8 cellular contexts compared by ENCODE assay signal in the genomic region with DNA sequence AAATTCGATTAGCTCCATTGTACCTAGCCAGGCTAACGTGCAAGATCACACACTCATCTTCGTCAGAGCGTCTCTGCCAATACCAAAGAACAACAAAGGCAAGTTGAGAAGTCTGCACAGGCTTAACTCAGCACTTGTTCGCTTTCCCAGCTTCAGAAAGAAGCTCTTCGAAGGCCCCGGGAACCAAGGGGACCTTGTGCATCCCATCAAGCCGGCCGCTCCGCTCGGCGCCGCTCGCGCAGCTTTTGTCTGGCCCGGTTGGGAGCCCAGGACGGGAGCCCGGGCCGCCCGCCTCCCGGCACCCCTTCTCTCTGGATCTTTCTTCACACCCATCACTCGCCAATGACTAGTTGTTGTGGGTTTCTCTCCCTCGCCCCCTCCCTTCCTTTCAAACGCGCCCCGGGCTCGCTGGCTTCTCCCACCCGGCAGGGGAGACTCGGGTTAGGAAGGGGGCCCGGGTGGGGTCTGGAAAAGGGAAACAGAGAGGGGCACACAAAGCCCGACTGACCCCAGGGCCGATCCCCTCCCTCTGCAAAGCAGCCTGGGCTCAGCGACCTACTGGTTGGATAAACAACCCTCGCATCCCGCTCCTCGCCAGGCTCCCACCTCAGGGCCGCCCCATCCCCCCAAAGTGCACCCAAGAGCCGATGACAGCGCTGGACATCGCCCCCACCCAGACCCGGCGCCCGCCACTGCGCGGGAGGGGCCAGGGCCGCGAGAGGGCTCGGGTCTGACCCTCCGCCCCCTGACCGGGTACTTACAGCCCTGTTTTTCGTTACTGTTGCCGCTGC. TPM values are rescaled to one million over a fixed set of nuclear protein-coding genes. Genes with fewer than 3 reads are reported as not detected.
DNase-seq lines count a peak whose midpoint lies in the region; ATAC-seq and TF ChIP-seq lines count a peak whose summit lies in the region.

No MANE protein-coding gene starts in this region.

- DNase-seq in AG04450 (ENCODE audit: low read depth, low spot score) (no peak), PC-3 (peak; percentile 56), fibroblast of peridontal ligament (ENCODE audit: extremely low read depth) (peak; percentile 62)
- peak; percentile 9 to 31 for DNase-seq in activated T-helper 1 cell treated with anti-CD3 and anti-CD28 coated beads, Interleukin-2, amount 50 U/mL, for 16 hours (ENCODE audit: low read depth in 1 of 2, low spot score in 1 of 2)

- H3F3A ChIP-seq in PC-3 (ENCODE audit: low read length, unreplicated experiment), result no peaks in the 10 kb centered on the region

- TSS peak; percentile 59 for BruUV-seq in PC-3 (replicated peaks; lab: Mats Ljungman, UMichigan)

- POLR2A ChIA-PET in AG04450 (lab: Yijun Ruan, JAX), result interaction anchor here (0.5 to 3.5 kb wide), 14 partner anchors 10 to 177 kb away, joined by 3 to 79 read pairs (median 4); partner anchors contain the start of genes NIFK, RNU4ATAC and TSN
- POLR2A ChIA-PET in PC-3 (lab: Charles Lee; ENCODE audit: unreplicated experiment), result interaction anchor here (0.5 to 1.2 kb wide), 3 partner anchors 41 to 118 kb away, joined by 3 to 5 read pairs (median 4); partner anchors contain the start of gene RNU4ATAC

- H3K4me1 ChIP-seq in PC-3 (ENCODE audit: insufficient read depth, low read length) (peaks cover 21% of the 10 kb centered on the region), stomach smooth muscle (ENCODE audit: control insufficient read depth, insufficient read depth, low read length) (peaks cover 16% of the 10 kb centered on the region)

- H3K36me3 Mint-ChIP-seq in nephron (ENCODE audit: low read depth), result peaks cover 3% of the 10 kb centered on the region

- H3K9ac ChIP-seq in PC-3 (ENCODE audit: low read length) (peak overlapping the region; percentile 92), stomach smooth muscle (ENCODE audit: low read length in 2 of 2) (peak overlapping the region; percentile 98 to 100)

- H3K27me3 ChIP-seq in AG04450 (ENCODE audit: control insufficient read depth, insufficient read depth, low read length) (no peaks in the 10 kb centered on the region), PC-3 (ENCODE audit: low read length) (no peaks in the 10 kb centered on the region), stomach smooth muscle (ENCODE audit: control insufficient read depth in 1 of 2, insufficient read depth in 2 of 2, low read length in 2 of 2) (no peaks in the 10 kb centered on the region)

- peak overlapping the region; percentile 95 for H2AFZ ChIP-seq in PC-3 (ENCODE audit: low read length)

- peak overlapping the region; percentile 85 to 100 (median 99) for H3K27ac Mint-ChIP-seq in nephron

- peak overlapping the region; percentile 92 for H3K4me2 ChIP-seq in PC-3 (ENCODE audit: low read length)

- TF ChIP-seq CTCF in AG04450 (IDR thresholded peaks at IDR 0.05; ENCODE audit: low read depth, low read length) (no peak), PC-3 (conservative IDR thresholded peaks at IDR 0.05; ENCODE audit: low read depth, low read length) (no peak), nephron (IDR thresholded peaks at IDR 0.05; ENCODE audit: unreplicated experiment in 3 of 3) (no peak)

- H3K4me3 Mint-ChIP-seq in nephron, result peak overlapping the region; percentile 93 to 99 (median 96)

- H3K36me3 ChIP-seq in PC-3 (ENCODE audit: low read depth, low read length) (no peaks in the 10 kb centered on the region), stomach smooth muscle (ENCODE audit: control insufficient read depth in 2 of 2, insufficient read depth in 2 of 2, low read length in 2 of 2) (no peaks in the 10 kb centered on the region)

- H3K4me3 ChIP-seq in AG04450 (ENCODE audit: low read depth, low read length) (peak overlapping the region; percentile 65), PC-3 (ENCODE audit: low read length) (peak overlapping the region; percentile 87), stomach smooth muscle (ENCODE audit: low read length in 2 of 2) (peak overlapping the region; percentile 82 to 92)

- CTCF ChIA-PET in AG04450 (lab: Charles Lee), result interaction anchor here (1.0 to 1.2 kb wide), 4 partner anchors 70 to 293 kb away, joined by 3 to 4 read pairs (median 3); no protein-coding TSS in a partner anchor
- CTCF ChIA-PET in PC-3 (lab: Charles Lee), result interaction anchor here (0.6 to 1.0 kb wide), 3 partner anchors 51 to 88 kb away, joined by 3 to 22 read pairs (median 3); partner anchors contain the start of gene NIFK

- no peaks in the 10 kb centered on the region for H3K27me3 Mint-ChIP-seq in nephron (ENCODE audit: low read depth)

- H4K20me1 ChIP-seq in PC-3 (ENCODE audit: low read length), result no peaks in the 10 kb centered on the region

- peaks cover 81% of the 10 kb centered on the region for H3K79me2 ChIP-seq in PC-3 (ENCODE audit: low read length)

- H3K9me3 ChIP-seq in AG04450 (ENCODE audit: control insufficient read depth, insufficient read depth, low read length), result no peaks in the 10 kb centered on the region; the same call in 1 of the 2 replicates
- no peaks in the 10 kb centered on the region for H3K9me3 ChIP-seq in PC-3 (ENCODE audit: low read length)
- H3K9me3 ChIP-seq in stomach smooth muscle (ENCODE audit: control insufficient read depth in 2 of 2, low read length in 2 of 2), result no peaks in the 10 kb centered on the region

- no peaks in the 10 kb centered on the region for H3K9me3 Mint-ChIP-seq in nephron

- intact Hi-C loops in PC-3 (cut with micrococcal nuclease), result loop anchor here (1.0 to 5.0 kb wide), 4 partner anchors 15 to 118 kb away; no protein-coding TSS in a partner anchor

- peaks cover 37% of the 10 kb centered on the region for H3K4me1 Mint-ChIP-seq in nephron

- H3K9me2 ChIP-seq in PC-3 (replicated peaks; ENCODE audit: low read length), result no peaks in the 10 kb centered on the region

- ATAC-seq in GM18867 (IDR thresholded peaks at IDR 0.05; ENCODE audit: unreplicated experiment) (peak; percentile 36), HG03139 (IDR thresholded peaks at IDR 0.05; ENCODE audit: unreplicated experiment) (peak; percentile 25), PC-3 (peak; percentile 45)

- H3K27ac ChIP-seq in AG04450 (ENCODE audit: low read depth, low read length) (peak overlapping the region; percentile 92), PC-3 (ENCODE audit: low read length) (peak overlapping the region; percentile 85), stomach smooth muscle (ENCODE audit: low read length) (peak overlapping the region; percentile 98)

RNA-seq across cellular contexts. Expression of gene CLASP1, which starts 0.5 kb away (rescaled TPM):
- 12.8 and 18.7 TPM in 2 replicates for polyA plus RNA-seq in AG04450 (2011; rRNA removed)
- polyA minus RNA-seq in AG04450 (2011; rRNA and poly(A)+ RNA removed), result 62.0 and 73.8 TPM in 2 replicates
- 24.3 and 27.0 TPM in 2 replicates for total RNA-seq in PC-3 (2014; rRNA removed)
